In genomic region chr22:50628543-50629134, GRCh38 we compare ENCODE assay signal across 1 cellular context.
TF ChIP-seq lines count a peak whose summit lies in the region.

No MANE protein-coding gene starts in this region.

TF ChIP-seq in HCT116, 20 proteins besides CTCF, POLR2A, EP300 and RAD21 (continued from another document):
- TF ChIP-seq JUND (IDR thresholded peaks at IDR 0.05) (no peak), SP1 (IDR thresholded peaks at IDR 0.05; ENCODE audit: low read depth) (no peak), SRF (IDR thresholded peaks at IDR 0.05; ENCODE audit: low read depth) (no peak), ZFX (IDR thresholded peaks at IDR 0.05) (no peak), POLR2AphosphoS5 (IDR thresholded peaks at IDR 0.05; ENCODE audit: low read depth, low read length) (no peak)
TF ChIP-seq in HCT116: peak in this region for 0.
